8 cellular contexts compared by ENCODE assay signal in the genomic region with DNA sequence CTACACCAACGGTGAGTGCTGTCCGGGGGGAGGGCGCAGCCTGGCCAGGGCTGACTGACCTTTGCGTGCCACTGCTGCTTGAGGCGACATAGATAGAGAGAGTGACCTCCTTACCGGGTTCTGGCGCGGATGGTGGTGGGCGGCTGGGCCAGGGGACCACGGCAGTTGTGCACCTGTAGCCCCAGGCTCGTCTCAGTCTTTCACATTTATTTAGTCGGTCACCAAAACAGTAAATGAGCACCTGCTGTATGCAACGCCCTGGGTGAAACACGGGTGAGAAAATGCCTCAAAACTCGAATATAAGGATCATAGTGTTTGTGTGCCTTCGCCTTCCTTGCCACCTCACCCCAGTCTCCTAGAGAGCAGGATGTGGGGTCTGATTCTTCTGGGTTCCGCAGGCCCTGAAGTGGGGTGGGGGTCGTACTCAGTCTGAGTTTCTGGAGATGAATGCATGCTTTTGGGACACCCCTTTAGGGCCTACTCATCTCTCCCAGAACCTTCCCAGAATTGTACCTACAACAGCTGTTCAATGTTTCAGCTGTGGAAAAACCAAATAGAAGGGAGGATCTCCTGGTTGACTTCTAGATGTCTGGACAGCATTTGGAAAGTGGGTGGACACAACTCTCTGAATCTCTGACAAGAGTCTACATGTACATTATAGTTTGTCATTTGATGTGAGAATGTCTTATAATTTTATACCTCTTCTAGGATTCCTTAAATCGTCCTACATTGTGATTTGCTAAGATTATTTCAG. TPM values are rescaled to one million over a fixed set of nuclear protein-coding genes. Genes with fewer than 3 reads are reported as not detected.
DNase-seq lines count a peak whose midpoint lies in the region; ATAC-seq and TF ChIP-seq lines count a peak whose summit lies in the region.

No MANE protein-coding gene starts in this region.

- H3K27me3 ChIP-seq in PC-3 (ENCODE audit: low read length): no peaks in the 10 kb centered on the region
- H3K27me3 ChIP-seq in transverse colon: no peaks in the 10 kb centered on the region

- in situ Hi-C loops in transverse colon (cut with MboI; ENCODE audit: low pct_ligation_motif_present in 1 of 4, low pct_unique_long_range_greater_than_20kb in 1 of 4, low sequenced_read_pairs in 3 of 4): no loop called here

- H3K4me1 ChIP-seq in PC-3 (ENCODE audit: insufficient read depth, low read length) (peaks cover 14% of the 10 kb centered on the region), transverse colon (peaks cover 3 to 37% (median 22%) of the 10 kb centered on the region in 4 donors)

- peak overlapping the region; percentile 93 for H2AFZ ChIP-seq in PC-3 (ENCODE audit: low read length)

- no peak for DNase-seq in CD14-positive monocyte (ENCODE audit: low spot score)
- DNase-seq in PC-3: no peak
- peak; percentile 10 to 19 for DNase-seq in lung microvascular endothelial cell (ENCODE audit: low read depth in 2 of 2)
- no peak for DNase-seq in transverse colon
- no peak for DNase-seq in stimulated activated naive CD4-positive, alpha-beta T cell treated with Interleukin-2 at 50 U/mL for 16 hours (lab: John Stamatoyannopoulos, UW)
- DNase-seq in activated CD4-positive, CD25-positive, alpha-beta regulatory T cell (lab: John Stamatoyannopoulos, UW): no peak

- TF ChIP-seq EP300 in transverse colon (IDR thresholded peaks at IDR 0.05; ENCODE audit: low read depth): no peak

- H3K4me3 ChIP-seq in PC-3 (ENCODE audit: low read length) (peak overlapping the region; percentile 94), transverse colon (peak overlapping the region; percentile 79 to 95 (median 88))

- peak; percentile 4 for ATAC-seq in GM21619 (IDR thresholded peaks at IDR 0.05; ENCODE audit: unreplicated experiment)
- ATAC-seq in PC-3: peak; percentile 32; the same call in 1 of the 2 replicates

- peak overlapping the region; percentile 92 for H3K27ac ChIP-seq in PC-3 (ENCODE audit: low read length)
- peak overlapping the region; percentile 92 for H3K27ac ChIP-seq in cingulate gyrus (ENCODE audit: low read depth, low read length)
- H3K27ac ChIP-seq in transverse colon: peak overlapping the region; percentile 92 to 98 (median 96)

- 2 to 17% methylated on average over 1 to 19 of the region's 19 CpGs for WGBS in transverse colon (ENCODE audit: low coverage in 1 of 2), 2 donors

- no peak for TF ChIP-seq CTCF in CD14-positive monocyte (IDR thresholded peaks at IDR 0.05)
- no peak for TF ChIP-seq CTCF in PC-3 (conservative IDR thresholded peaks at IDR 0.05; ENCODE audit: low read depth, low read length)
- no peak for TF ChIP-seq CTCF in transverse colon (IDR thresholded peaks at IDR 0.05)

- H3K4me3 Mint-ChIP-seq in CD14-positive monocyte: peak overlapping the region; percentile 94 to 95

- CTCF ChIA-PET in PC-3 (lab: Charles Lee): no interaction called here

- H3K4me2 ChIP-seq in PC-3 (ENCODE audit: low read length): peak overlapping the region; percentile 98

- no peaks in the 10 kb centered on the region for H3K36me3 ChIP-seq in PC-3 (ENCODE audit: low read depth, low read length)
- H3K36me3 ChIP-seq in transverse colon: no peaks in the 10 kb centered on the region

- peaks cover 4 to 16% of the 10 kb centered on the region in 2 donors for H3K36me3 Mint-ChIP-seq in CD14-positive monocyte

- H3F3A ChIP-seq in PC-3 (ENCODE audit: low read length, unreplicated experiment): no peaks in the 10 kb centered on the region

- H3K9me3 Mint-ChIP-seq in CD14-positive monocyte: no peaks in the 10 kb centered on the region

- H3K9me2 ChIP-seq in PC-3 (replicated peaks; ENCODE audit: low read length): no peaks in the 10 kb centered on the region

- intact Hi-C loops in CD14-positive monocyte (cut with micrococcal nuclease): loop anchor here (2.0 to 5.0 kb wide), 3 partner anchors 17 to 282 kb away; a partner anchor contains a TSS
- intact Hi-C loops in PC-3 (cut with micrococcal nuclease): no loop called here
- intact Hi-C loops in transverse colon (cut with DNase I; ENCODE audit: low total_unique reads): no loop called here

- POLR2A ChIA-PET in PC-3 (lab: Charles Lee; ENCODE audit: unreplicated experiment): no interaction called here

- H3K9ac ChIP-seq in PC-3 (ENCODE audit: low read length): peak overlapping the region; percentile 96

- no peaks in the 10 kb centered on the region for H3K9me3 ChIP-seq in PC-3 (ENCODE audit: low read length)
- no peaks in the 10 kb centered on the region for H3K9me3 ChIP-seq in transverse colon

- TF ChIP-seq POLR2A in transverse colon (IDR thresholded peaks at IDR 0.05): no peak

- TSS peak; percentile 70 for BruUV-seq in PC-3 (replicated peaks; lab: Mats Ljungman, UMichigan)

- H3K27me3 Mint-ChIP-seq in CD14-positive monocyte (ENCODE audit: low read depth in 3 of 3): peaks cover 0 to 2% (median 2%) of the 10 kb centered on the region in 3 donors

- peaks cover 32% of the 10 kb centered on the region for H3K4me1 Mint-ChIP-seq in CD14-positive monocyte

- H3K79me2 ChIP-seq in PC-3 (ENCODE audit: low read length): peaks cover 56% of the 10 kb centered on the region

- peak overlapping the region; percentile 98 to 100 (median 100) for H3K27ac Mint-ChIP-seq in CD14-positive monocyte

- 0 out of 2 replicates have a peak, but pooled peaks cover 3% of the 10 kb centered on the region for H4K20me1 ChIP-seq in PC-3 (ENCODE audit: low read length)

RNA-seq across cellular contexts. Expression of a gene that starts 0.8 kb away (rescaled TPM):
- polyA plus RNA-seq in CD14-positive monocyte: 1 to 10 TPM; 4.9 to 8.5 TPM
- total RNA-seq in PC-3 (2014; rRNA removed) (5.6 and 7.7 TPM in 2 replicates), lung microvascular endothelial cell (10.9 and 15.1 TPM in 2 replicates), transverse colon (10 to 100 TPM in 3 of 4 donors, 1 to 10 TPM in 1; 9.2 to 26.7 (median 18.6) TPM)

RNA-seq across cellular contexts. Expression of a gene that starts 16.7 kb away (rescaled TPM):
- 10 to 100 TPM; 62.3 to 65.7 TPM for polyA plus RNA-seq in CD14-positive monocyte
- 29.1 and 68.4 TPM in 2 replicates for total RNA-seq in PC-3 (2014; rRNA removed)
- 16.3 and 25.8 TPM in 2 replicates for total RNA-seq in lung microvascular endothelial cell
- 10 to 100 TPM; 14.3 to 77.8 (median 59.8) TPM for total RNA-seq in transverse colon

Comparison
In these comparisons a context has a peak if more than half of its experiments do, and no peak if none do; other contexts are left out.
1. DNase-seq: peak in lung microvascular endothelial cell (2 of 2); none in CD14-positive monocyte (single experiment), PC-3 (single experiment), transverse colon (single experiment), stimulated activated naive CD4-positive, alpha-beta T cell treated with Interleukin-2 at 50 U/mL for 16 hours (single experiment) and activated CD4-positive, CD25-positive, alpha-beta regulatory T cell (0 of 4).
2. intact Hi-C loops: an anchor here in CD14-positive monocyte (2.0 to 5.0 kb wide); none called in PC-3 and transverse colon.
3. Peak in every context shown above with its lines, with median percentiles within 50 percentile points of each other: H3K27ac ChIP-seq.